Comparison of ENCODE assay signal across 12 cellular contexts in the genomic region with DNA sequence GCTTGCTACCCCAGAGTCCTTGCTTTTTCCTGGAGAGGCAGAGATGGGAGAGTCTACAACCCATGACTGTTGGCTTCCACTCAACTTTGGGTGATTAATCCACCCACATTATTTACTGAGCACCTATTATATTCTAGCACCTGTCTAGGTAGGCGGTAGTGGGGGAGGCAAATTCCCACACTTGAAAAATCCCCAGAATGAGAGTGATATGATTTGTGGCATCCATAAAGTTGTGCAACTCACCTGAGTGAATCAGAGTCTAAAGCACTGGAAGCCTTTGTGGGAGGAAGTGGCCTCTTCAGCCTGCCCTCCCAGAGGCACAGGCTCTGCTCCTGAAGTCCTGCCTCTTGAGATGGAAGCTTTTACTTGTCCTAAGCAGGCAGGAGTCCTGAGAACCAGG. TPM values are rescaled to one million over a fixed set of nuclear protein-coding genes. Genes with fewer than 3 reads are reported as not detected.
A peak's percentile ranks its signal among the peaks of the same experiment; 100 is the strongest.
DNase-seq lines count a peak whose midpoint lies in the region; ATAC-seq, FAIRE-seq and TF ChIP-seq lines count a peak whose summit lies in the region.
"Had no signal": no experiment of that assay in that cellular context is flagged by ENCODE, and none has a peak within 500 bp of the region (broad histone marks: within the 10 kb centered on the region; RNA-seq: fewer than 3 reads in every experiment).

No MANE protein-coding gene starts in this region.

- H3K9me3 ChIP-seq in astrocyte (ENCODE audit: insufficient read depth, low read depth, low read length) (no peaks in the 10 kb centered on the region), mucosa of descending colon (no peaks in the 10 kb centered on the region), aorta (ENCODE audit: control insufficient read depth, low read length) (no peaks in the 10 kb centered on the region), WERI-Rb-1 (ENCODE audit: severe bottlenecking) (no peaks in the 10 kb centered on the region)

- no peak overlapping the region for H3K9ac ChIP-seq in astrocyte (ENCODE audit: low read length)

- no peaks in the 10 kb centered on the region for H4K20me1 ChIP-seq in astrocyte (ENCODE audit: insufficient read depth, low read length)

- intact Hi-C loops in mucosa of descending colon (cut with DNase I, micrococcal nuclease) (no loop called here), aorta (cut with DNase I) (no loop called here)

- peak overlapping the region; percentile 26 for H3K4me2 ChIP-seq in astrocyte (ENCODE audit: low read length)

- FAIRE-seq in astrocyte (lab: Jason Lieb, UNC), result no peak
- FAIRE-seq: GM12878 had no signal

- H3K27ac ChIP-seq in astrocyte (ENCODE audit: low read depth, low read length), result no peak overlapping the region
- no peak overlapping the region for H3K27ac ChIP-seq in aorta (ENCODE audit: low read depth in 1 of 2, low read length in 2 of 2)
- H3K27ac ChIP-seq in WERI-Rb-1, result no peak overlapping the region
- H3K27ac ChIP-seq: 22Rv1 had no signal

- H3K4me1 Mint-ChIP-seq in astrocyte (ENCODE audit: low read depth, unreplicated experiment), result peaks cover 13% of the 10 kb centered on the region
- H3K4me1 Mint-ChIP-seq: central memory CD8-positive, alpha-beta T cell had no signal

- H3K27ac Mint-ChIP-seq in astrocyte (ENCODE audit: unreplicated experiment), result no peak overlapping the region
- H3K27ac Mint-ChIP-seq: stimulated activated naive B cell treated with anti-CD40 and anti-IgM and Interleukin-4, amounts not matched to agents 10 μg/mL and 1 μg/mL and 100 μg/mL, for 72 hours had no signal

- DNase-seq in DMS53 (lab: John Stamatoyannopoulos, UW) (peak; percentile 51), DMS53 treated with DMSO at 0.1 percent for 48 hours (lab: John Stamatoyannopoulos, UW; ENCODE audit: unreplicated experiment) (no peak), HuH-7 (ENCODE audit: low spot score) (peak; percentile 21), astrocyte (ENCODE audit: low read depth) (peak; percentile 4), mucosa of descending colon (peak; percentile 52 to 64 (median 60)), aorta (no peak), WERI-Rb-1 (no peak)
- DNase-seq: stimulated activated naive B cell treated with anti-CD40 and anti-IgM and Interleukin-4, amounts not matched to agents 10 μg/mL and 1 μg/mL and 100 μg/mL, for 72 hours had no signal

- H2AFZ ChIP-seq in astrocyte (ENCODE audit: low read depth, low read length), result no peak overlapping the region

- no peaks in the 10 kb centered on the region for H3K36me3 Mint-ChIP-seq in astrocyte (ENCODE audit: low read depth, unreplicated experiment)
- H3K36me3 Mint-ChIP-seq: stimulated activated naive B cell treated with anti-CD40 and anti-IgM and Interleukin-4, amounts not matched to agents 10 μg/mL and 1 μg/mL and 100 μg/mL, for 72 hours had no signal

- H3K79me2 ChIP-seq in astrocyte (ENCODE audit: insufficient read depth, low read length), result no peaks in the 10 kb centered on the region

- no peaks in the 10 kb centered on the region for H3K36me3 ChIP-seq in astrocyte (ENCODE audit: insufficient read depth, low read length)
- H3K36me3 ChIP-seq in mucosa of descending colon (ENCODE audit: low read depth), result no peaks in the 10 kb centered on the region
- no peaks in the 10 kb centered on the region for H3K36me3 ChIP-seq in aorta (ENCODE audit: control insufficient read depth in 1 of 2, insufficient read depth in 2 of 2, low read length in 1 of 2)
- H3K36me3 ChIP-seq in WERI-Rb-1, result no peaks in the 10 kb centered on the region

- H3K4me3 Mint-ChIP-seq in astrocyte (ENCODE audit: unreplicated experiment), result no peak overlapping the region
- H3K4me3 Mint-ChIP-seq: central memory CD8-positive, alpha-beta T cell; stimulated activated naive B cell treated with anti-CD40 and anti-IgM and Interleukin-4, amounts not matched to agents 10 μg/mL and 1 μg/mL and 100 μg/mL, for 72 hours had no signal

- ATAC-seq in mucosa of descending colon, result peak; percentile 86
- ATAC-seq in HG03039 (IDR thresholded peaks at IDR 0.05; ENCODE audit: unreplicated experiment), result no peak
- no peak for ATAC-seq in aorta (ENCODE audit: low FRiP score)
- ATAC-seq: GM12878; stimulated activated naive B cell treated with anti-CD40 and anti-IgM and Interleukin-4, amounts not matched to agents 10 μg/mL and 1 μg/mL and 100 μg/mL, for 72 hours had no signal

- no peaks in the 10 kb centered on the region for H3K9me3 Mint-ChIP-seq in astrocyte (ENCODE audit: unreplicated experiment)
- H3K9me3 Mint-ChIP-seq: central memory CD8-positive, alpha-beta T cell; stimulated activated naive B cell treated with anti-CD40 and anti-IgM and Interleukin-4, amounts not matched to agents 10 μg/mL and 1 μg/mL and 100 μg/mL, for 72 hours had no signal

- TF ChIP-seq CTCF in astrocyte (IDR thresholded peaks at IDR 0.05; ENCODE audit: insufficient read depth, low read depth, low read length) (no peak), mucosa of descending colon (IDR thresholded peaks at IDR 0.05) (no peak), WERI-Rb-1 (IDR thresholded peaks at IDR 0.05; ENCODE audit: low read depth, low read length) (no peak)

- H3K4me3 ChIP-seq in astrocyte (ENCODE audit: insufficient read depth, low read depth, low read length) (no peak overlapping the region), mucosa of descending colon (no peak overlapping the region), aorta (ENCODE audit: low read length in 2 of 2) (no peak overlapping the region), WERI-Rb-1 (ENCODE audit: low read depth, low read length) (no peak overlapping the region)
- H3K4me3 ChIP-seq: GM12878 had no signal

- WGBS in aorta, 2 donors, result 95 to 96% methylated on average over 1 of the region's 1 CpG

- H3K27me3 ChIP-seq in astrocyte (ENCODE audit: insufficient read depth, low read length) (no peaks in the 10 kb centered on the region), aorta (ENCODE audit: control insufficient read depth in 1 of 2, insufficient read depth in 2 of 2, low read length in 1 of 2) (peaks cover 0 to 2% of the 10 kb centered on the region in 2 donors), WERI-Rb-1 (ENCODE audit: insufficient read depth, low read depth, severe bottlenecking) (no peaks in the 10 kb centered on the region)

- H3K27me3 Mint-ChIP-seq in astrocyte (ENCODE audit: low read depth, unreplicated experiment), result peaks cover 2% of the 10 kb centered on the region

- H3K4me1 ChIP-seq in astrocyte (ENCODE audit: insufficient read depth, low read length) (no peaks in the 10 kb centered on the region), mucosa of descending colon (ENCODE audit: low read depth) (peaks cover 19% of the 10 kb centered on the region), aorta (ENCODE audit: control insufficient read depth in 1 of 2, insufficient read depth in 2 of 2, low read length in 2 of 2) (no peaks in the 10 kb centered on the region)

RNA-seq across cellular contexts. Expression of gene CTNNB1, which starts 40.4 kb away (rescaled TPM):
- total RNA-seq in astrocyte (656 and 710 TPM in 2 replicates), mucosa of descending colon (100 to 1,000 TPM; 329 to 348 (median 342) TPM), aorta (100 to 1,000 TPM; 306 to 336 TPM)
- 100 to 1,000 TPM; 102 to 165 TPM for polyA plus RNA-seq in aorta

Comparison
In these comparisons a context has a peak if more than half of its experiments do, and no peak if none do; other contexts are left out.
1. DNase-seq: peak in DMS53 (single experiment), HuH-7 (single experiment), astrocyte (single experiment) and mucosa of descending colon (3 of 3); none in DMS53 treated with DMSO at 0.1 percent for 48 hours (single experiment), aorta (0 of 2) and WERI-Rb-1 (single experiment).